Comparison of ENCODE assay signal across 38 cellular contexts in the genomic region with DNA sequence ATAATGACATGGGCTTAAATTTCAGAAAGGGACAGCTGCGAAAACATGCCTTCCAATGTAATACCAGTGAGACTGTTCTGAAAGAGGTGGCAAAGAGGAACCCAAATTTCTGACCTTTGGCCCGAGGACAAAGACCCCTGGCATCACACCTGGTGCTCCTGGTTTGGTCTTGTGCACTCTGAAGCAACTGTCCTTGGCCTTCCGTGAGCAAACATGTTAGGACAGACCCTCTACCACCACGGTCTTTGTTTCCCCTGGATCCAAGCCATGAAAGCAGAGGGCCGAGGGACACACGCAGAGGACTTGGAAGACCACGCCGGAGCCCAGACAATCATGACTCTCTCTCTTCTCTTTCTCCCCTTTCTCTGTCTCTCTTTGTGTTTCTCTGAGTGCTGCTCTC. TPM values are rescaled to one million over a fixed set of nuclear protein-coding genes. Genes with fewer than 3 reads are reported as not detected.
"Had no signal": no experiment of that assay in that cellular context is flagged by ENCODE, and none has a peak within 500 bp of the region (broad histone marks: within the 10 kb centered on the region; RNA-seq: fewer than 3 reads in every experiment).

No MANE protein-coding gene starts in this region.

- DNase-seq: activated CD4-positive, alpha-beta memory T cell treated with anti-CD3 and anti-CD28 coated beads for 36 hours; activated CD4-positive, alpha-beta T cell treated with anti-CD3 and anti-CD28 coated beads for 36 hours; activated CD4-positive, alpha-beta T cell treated with anti-CD3 and anti-CD28 coated beads, Interleukin-2, amount 10 ng/mL, durations not matched to agents 24 days and 14 days; activated CD4-positive, CD25-positive, alpha-beta regulatory T cell; activated CD4-positive, CD25-positive, alpha-beta regulatory T cell treated with anti-CD3 and anti-CD28 coated beads, Interleukin-2, amount 50 U/mL, for 72 hours; activated CD8-positive, alpha-beta memory T cell treated with anti-CD3 and anti-CD28 coated beads, Interleukin-2, amount 10 ng/mL, durations not matched to agents 7 days and 5 days; activated CD8-positive, alpha-beta memory T cell treated with anti-CD3 and anti-CD28 coated beads, Interleukin-2, amount 50 U/mL, for 4 hours; activated CD8-positive, alpha-beta T cell treated with anti-CD3 and anti-CD28 coated beads, Interleukin-2, amount 10 ng/mL, durations not matched to agents 7 days and 5 days; activated effector memory CD4-positive, alpha-beta T cell treated with anti-CD3 and anti-CD28 coated beads, Interleukin-2, amount 50 U/mL, for 16 hours; activated naive CD4-positive, alpha-beta T cell treated with anti-CD3 and anti-CD28 coated beads for 36 hours; activated naive CD8-positive, alpha-beta T cell treated with anti-CD3 and anti-CD28 coated beads for 36 hours; activated naive CD8-positive, alpha-beta T cell treated with anti-CD3 and anti-CD28 coated beads, Interleukin-2, amount 50 U/mL, for 24 hours; activated T-cell treated with anti-CD3 and anti-CD28 coated beads, Interleukin-2, amount 50 U/mL, for 1 hour; activated T-cell treated with anti-CD3 and anti-CD28 coated beads, Interleukin-2, amount 50 U/mL, for 48 hours; adrenal gland; amygdala; dorsolateral prefrontal cortex; effector memory CD4-positive, alpha-beta T cell; endodermal cell; foreskin keratinocyte; gastrocnemius medialis; T-helper 1 cell; T-helper 17 cell had no signal

- H3K4me3 ChIP-seq: adrenal gland, ascending aorta, breast epithelium, coronary artery, dorsolateral prefrontal cortex, gastrocnemius medialis had no signal

- H3K27ac Mint-ChIP-seq: activated CD4-positive, alpha-beta memory T cell treated with anti-CD3 and anti-CD28 coated beads for 36 hours; activated CD4-positive, alpha-beta T cell treated with anti-CD3 and anti-CD28 coated beads for 36 hours; activated CD4-positive, alpha-beta T cell treated with anti-CD3 and anti-CD28 coated beads, Interleukin-2, amount 10 ng/mL, durations not matched to agents 24 days and 14 days; activated CD8-positive, alpha-beta memory T cell treated with anti-CD3 and anti-CD28 coated beads, Interleukin-2, amount 10 ng/mL, durations not matched to agents 7 days and 5 days; activated CD8-positive, alpha-beta T cell treated with anti-CD3 and anti-CD28 coated beads, Interleukin-2, amount 10 ng/mL, durations not matched to agents 7 days and 5 days; activated naive CD4-positive, alpha-beta T cell treated with anti-CD3 and anti-CD28 coated beads for 36 hours; activated naive CD4-positive, alpha-beta T cell treated with anti-CD3 and anti-CD28 coated beads, Interleukin-2, amount 50 U/mL, for 24 hours; activated naive CD8-positive, alpha-beta T cell treated with anti-CD3 and anti-CD28 coated beads for 36 hours; activated naive CD8-positive, alpha-beta T cell treated with anti-CD3 and anti-CD28 coated beads, Interleukin-2, amount 50 U/mL, for 24 hours; activated T-helper 1 cell treated with anti-CD3 and anti-CD28 coated beads, Interleukin-12 subunit alpha, Interleukin-12 subunit beta, Interleukin-2, Interleukin-4 antibody, amounts not matched to agents 30 ng/mL and 10 ng/mL and 1 ng/mL, durations not matched to agents 14 hours and 24 hours and 36 hours; activated T-helper 2 cell treated with anti-CD3 and anti-CD28 coated beads, Interferon-gamma antibody, Interleukin-2, Interleukin-4, amounts not matched to agents 10 μg/mL and 5 μg/mL and 100 μg/mL, durations not matched to agents 14 hours and 24 hours and 36 hours; brain; dendritic cell treated with granulocyte-macrophage colony-stimulating factor and Interleukin-4, amounts not matched to agents 40 ng/mL and 50 ng/mL, for 4 days; endodermal cell; T-helper 17 cell; T-helper 2 cell treated with Interferon-gamma antibody and Interleukin-4, amounts not matched to agents 5 μg/mL and 100 μg/mL, for 36 hours had no signal

- H3K4me1 Mint-ChIP-seq: central memory CD8-positive, alpha-beta T cell had no signal

- H3K4me3 Mint-ChIP-seq: activated CD4-positive, alpha-beta memory T cell treated with anti-CD3 and anti-CD28 coated beads for 36 hours; activated CD4-positive, alpha-beta T cell treated with anti-CD3 and anti-CD28 coated beads for 36 hours; activated CD4-positive, alpha-beta T cell treated with anti-CD3 and anti-CD28 coated beads, Interleukin-2, amount 10 ng/mL, durations not matched to agents 24 days and 14 days; activated CD8-positive, alpha-beta memory T cell treated with anti-CD3 and anti-CD28 coated beads, Interleukin-2, amount 10 ng/mL, durations not matched to agents 7 days and 5 days; activated CD8-positive, alpha-beta T cell treated with anti-CD3 and anti-CD28 coated beads, Interleukin-2, amount 10 ng/mL, durations not matched to agents 7 days and 5 days; activated naive CD4-positive, alpha-beta T cell treated with anti-CD3 and anti-CD28 coated beads for 36 hours; activated naive CD4-positive, alpha-beta T cell treated with anti-CD3 and anti-CD28 coated beads, Interleukin-2, amount 50 U/mL, for 24 hours; activated naive CD8-positive, alpha-beta T cell treated with anti-CD3 and anti-CD28 coated beads for 36 hours; activated naive CD8-positive, alpha-beta T cell treated with anti-CD3 and anti-CD28 coated beads, Interleukin-2, amount 50 U/mL, for 24 hours; activated T-helper 1 cell treated with anti-CD3 and anti-CD28 coated beads, Interleukin-12 subunit alpha, Interleukin-12 subunit beta, Interleukin-2, Interleukin-4 antibody, amounts not matched to agents 30 ng/mL and 10 ng/mL and 1 ng/mL, durations not matched to agents 14 hours and 24 hours and 36 hours; brain; central memory CD8-positive, alpha-beta T cell; dendritic cell treated with granulocyte-macrophage colony-stimulating factor and Interleukin-4, amounts not matched to agents 40 ng/mL and 50 ng/mL, for 4 days; endodermal cell; T-helper 17 cell; T-helper 2 cell treated with Interferon-gamma antibody and Interleukin-4, amounts not matched to agents 5 μg/mL and 100 μg/mL, for 36 hours had no signal

- H3K36me3 Mint-ChIP-seq: activated CD4-positive, alpha-beta memory T cell treated with anti-CD3 and anti-CD28 coated beads for 36 hours; activated CD8-positive, alpha-beta memory T cell treated with anti-CD3 and anti-CD28 coated beads, Interleukin-2, amount 10 ng/mL, durations not matched to agents 7 days and 5 days; activated naive CD4-positive, alpha-beta T cell treated with anti-CD3 and anti-CD28 coated beads, Interleukin-2, amount 50 U/mL, for 24 hours; activated naive CD8-positive, alpha-beta T cell treated with anti-CD3 and anti-CD28 coated beads for 36 hours; brain had no signal

- H3K4me1 ChIP-seq: adrenal gland, ascending aorta, breast epithelium, foreskin keratinocyte, gastrocnemius medialis had no signal

- ATAC-seq: activated CD4-positive, alpha-beta T cell treated with anti-CD3 and anti-CD28 coated beads for 36 hours; activated CD8-positive, alpha-beta memory T cell treated with anti-CD3 and anti-CD28 coated beads, Interleukin-2, amount 10 ng/mL, durations not matched to agents 7 days and 5 days; activated CD8-positive, alpha-beta T cell treated with anti-CD3 and anti-CD28 coated beads, Interleukin-2, amount 10 ng/mL, durations not matched to agents 7 days and 5 days; activated naive CD8-positive, alpha-beta T cell treated with anti-CD3 and anti-CD28 coated beads, Interleukin-2, amount 50 U/mL, for 24 hours; esophagus mucosa; foreskin keratinocyte; gastrocnemius medialis; T-helper 17 cell had no signal

- H3K27ac ChIP-seq: adrenal gland, ascending aorta, breast epithelium, coronary artery, dorsolateral prefrontal cortex, foreskin keratinocyte, gastrocnemius medialis had no signal

- H3K9me3 ChIP-seq: adrenal gland, ascending aorta, breast epithelium, gastrocnemius medialis had no signal

- H3K36me3 ChIP-seq: adrenal gland, ascending aorta, breast epithelium, gastrocnemius medialis had no signal

- H3K27me3 ChIP-seq: ascending aorta, breast epithelium had no signal

- H3K9me3 Mint-ChIP-seq: activated CD4-positive, alpha-beta memory T cell treated with anti-CD3 and anti-CD28 coated beads for 36 hours; activated CD4-positive, alpha-beta T cell treated with anti-CD3 and anti-CD28 coated beads, Interleukin-2, amount 10 ng/mL, durations not matched to agents 24 days and 14 days; activated naive CD4-positive, alpha-beta T cell treated with anti-CD3 and anti-CD28 coated beads for 36 hours; activated naive CD4-positive, alpha-beta T cell treated with anti-CD3 and anti-CD28 coated beads, Interleukin-2, amount 50 U/mL, for 24 hours; activated naive CD8-positive, alpha-beta T cell treated with anti-CD3 and anti-CD28 coated beads for 36 hours; activated naive CD8-positive, alpha-beta T cell treated with anti-CD3 and anti-CD28 coated beads, Interleukin-2, amount 50 U/mL, for 24 hours; activated T-helper 1 cell treated with anti-CD3 and anti-CD28 coated beads, Interleukin-12 subunit alpha, Interleukin-12 subunit beta, Interleukin-2, Interleukin-4 antibody, amounts not matched to agents 30 ng/mL and 10 ng/mL and 1 ng/mL, durations not matched to agents 14 hours and 24 hours and 36 hours; activated T-helper 2 cell treated with anti-CD3 and anti-CD28 coated beads, Interferon-gamma antibody, Interleukin-2, Interleukin-4, amounts not matched to agents 10 μg/mL and 5 μg/mL and 100 μg/mL, durations not matched to agents 14 hours and 24 hours and 36 hours; brain; central memory CD8-positive, alpha-beta T cell; dendritic cell treated with granulocyte-macrophage colony-stimulating factor and Interleukin-4, amounts not matched to agents 40 ng/mL and 50 ng/mL, for 4 days; endodermal cell; T-helper 2 cell treated with Interferon-gamma antibody and Interleukin-4, amounts not matched to agents 5 μg/mL and 100 μg/mL, for 36 hours had no signal

RNA-seq across cellular contexts. Expression of gene REG4, which starts 6.0 kb away (rescaled TPM):
- total RNA-seq: activated CD4-positive, alpha-beta memory T cell treated with anti-CD3 and anti-CD28 coated beads for 36 hours; activated T-helper 2 cell treated with anti-CD3 and anti-CD28 coated beads, Interferon-gamma antibody, Interleukin-2, Interleukin-4, amounts not matched to agents 10 μg/mL and 5 μg/mL and 100 μg/mL, durations not matched to agents 14 hours and 24 hours and 36 hours; adrenal gland; ascending aorta; breast epithelium; cardiac septum; cerebellum; dorsolateral prefrontal cortex; endodermal cell; epithelial cell of proximal tubule; esophagus mucosa; foreskin keratinocyte; gastrocnemius medialis had no signal
- polyA plus RNA-seq: adrenal gland, foreskin keratinocyte had no signal

RNA-seq across cellular contexts. Expression of gene HMGCS2, which starts 36.5 kb away (rescaled TPM):
- total RNA-seq: activated CD4-positive, alpha-beta memory T cell treated with anti-CD3 and anti-CD28 coated beads for 36 hours; activated CD4-positive, alpha-beta T cell treated with anti-CD3 and anti-CD28 coated beads for 36 hours; activated CD4-positive, alpha-beta T cell treated with anti-CD3 and anti-CD28 coated beads, Interleukin-2, amount 10 ng/mL, durations not matched to agents 24 days and 14 days; activated CD8-positive, alpha-beta memory T cell treated with anti-CD3 and anti-CD28 coated beads for 36 hours; activated CD8-positive, alpha-beta memory T cell treated with anti-CD3 and anti-CD28 coated beads, Interleukin-2, amount 10 ng/mL, durations not matched to agents 7 days and 5 days; activated CD8-positive, alpha-beta T cell treated with anti-CD3 and anti-CD28 coated beads, Interleukin-2, amount 10 ng/mL, durations not matched to agents 7 days and 5 days; activated naive CD4-positive, alpha-beta T cell treated with anti-CD3 and anti-CD28 coated beads for 36 hours; activated naive CD8-positive, alpha-beta T cell treated with anti-CD3 and anti-CD28 coated beads for 36 hours; activated T-helper 1 cell treated with anti-CD3 and anti-CD28 coated beads, Interleukin-12 subunit alpha, Interleukin-12 subunit beta, Interleukin-2, Interleukin-4 antibody, amounts not matched to agents 30 ng/mL and 10 ng/mL and 1 ng/mL, durations not matched to agents 14 hours and 24 hours and 36 hours; activated T-helper 2 cell treated with anti-CD3 and anti-CD28 coated beads, Interferon-gamma antibody, Interleukin-2, Interleukin-4, amounts not matched to agents 10 μg/mL and 5 μg/mL and 100 μg/mL, durations not matched to agents 14 hours and 24 hours and 36 hours; endodermal cell; epithelial cell of proximal tubule; foreskin keratinocyte; T-helper 17 cell had no signal
- polyA plus RNA-seq: foreskin keratinocyte had no signal
